Comparison of ENCODE assay signal across 1 cellular context in genomic region chr2:21013043-21013816, GRCh38.
A peak's percentile ranks its signal among the peaks of the same experiment; 100 is the strongest.
TF ChIP-seq lines count a peak whose summit lies in the region.

No MANE protein-coding gene starts in this region.

TF ChIP-seq in HepG2, 621 proteins besides CTCF, POLR2A, EP300 and RAD21 (continued from another document):
- TF ChIP-seq, protein P1, sequence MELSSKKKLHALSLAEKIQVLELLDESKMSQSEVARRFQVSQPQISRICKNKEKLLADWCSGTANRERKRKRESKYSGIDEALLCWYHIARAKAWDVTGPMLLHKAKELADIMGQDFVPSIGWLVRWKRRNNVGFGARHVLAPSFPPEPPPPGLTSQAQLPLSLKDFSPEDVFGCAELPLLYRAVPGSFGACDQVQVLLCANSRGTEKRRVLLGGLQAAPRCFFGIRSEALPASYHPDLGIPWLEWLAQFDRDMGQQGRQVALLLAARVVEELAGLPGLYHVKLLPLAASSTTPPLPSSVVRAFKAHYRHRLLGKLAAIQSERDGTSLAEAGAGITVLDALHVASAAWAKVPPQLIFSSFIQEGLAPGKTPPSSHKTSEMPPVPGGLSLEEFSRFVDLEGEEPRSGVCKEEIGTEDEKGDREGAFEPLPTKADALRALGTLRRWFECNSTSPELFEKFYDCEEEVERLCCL (CRISPR knock-in tag; IDR thresholded peaks at IDR 0.05; ENCODE audit: borderline replicate concordance), result 0 out of 2 replicates have a peak, but pooled peaks have one; percentile 46
- TF ChIP-seq ZNF724P (CRISPR knock-in tag; IDR thresholded peaks at IDR 0.05; ENCODE audit: borderline replicate concordance) (0 out of 2 replicates have a peak, but pooled peaks have one; percentile 28), ATRX (CRISPR knock-in tag; IDR thresholded peaks at IDR 0.05; ENCODE audit: borderline replicate concordance) (no peak), NR2F2 (IDR thresholded peaks at IDR 0.05; ENCODE audit: borderline replicate concordance, low read depth) (peak; percentile 15; the same call in 1 of the 2 replicates), SP4 (CRISPR knock-in tag; IDR thresholded peaks at IDR 0.05) (peak; percentile 47; the same call in 1 of the 2 replicates), KLF13 (CRISPR knock-in tag; IDR thresholded peaks at IDR 0.05) (no peak), ZNF75D (CRISPR knock-in tag; IDR thresholded peaks at IDR 0.05; ENCODE audit: borderline replicate concordance) (no peak), PLRG1 (conservative IDR thresholded peaks at IDR 0.05) (no peak), TOPORS (CRISPR knock-in tag; IDR thresholded peaks at IDR 0.05) (peak; percentile 7; the same call in 1 of the 2 replicates), ZNF777 (CRISPR knock-in tag; IDR thresholded peaks at IDR 0.05) (peak; percentile 50; the same call in 1 of the 2 replicates), GZF1 (CRISPR knock-in tag; IDR thresholded peaks at IDR 0.05) (no peak), ZSCAN5A (CRISPR knock-in tag; IDR thresholded peaks at IDR 0.05; ENCODE audit: borderline replicate concordance) (0 out of 2 replicates have a peak, but pooled peaks have one; percentile 22), MTA1 (CRISPR knock-in tag; IDR thresholded peaks at IDR 0.05; ENCODE audit: borderline replicate concordance) (no peak), ZNF740 (CRISPR knock-in tag; IDR thresholded peaks at IDR 0.05) (0 out of 2 replicates have a peak, but pooled peaks have one; percentile 33), YEATS4 (CRISPR knock-in tag; IDR thresholded peaks at IDR 0.05; ENCODE audit: borderline replicate concordance) (peak; percentile 46; the same call in 1 of the 2 replicates), RFXAP (CRISPR knock-in tag; IDR thresholded peaks at IDR 0.05; ENCODE audit: borderline replicate concordance) (0 out of 2 replicates have a peak, but pooled peaks have one; percentile 42), ELF3 (CRISPR knock-in tag; IDR thresholded peaks at IDR 0.05) (no peak), ZNF646 (CRISPR knock-in tag; IDR thresholded peaks at IDR 0.05) (no peak), REPIN1 (CRISPR knock-in tag; IDR thresholded peaks at IDR 0.05; ENCODE audit: borderline replicate concordance, low read depth) (0 out of 2 replicates have a peak, but pooled peaks have one; percentile 10), RBM22 (optimal IDR thresholded peaks at IDR 0.05; ENCODE audit: low read length) (peak; percentile 100), ZNF253 (CRISPR knock-in tag; IDR thresholded peaks at IDR 0.05; ENCODE audit: borderline replicate concordance) (peak; percentile 62; the same call in 1 of the 2 replicates), ZNF674 (CRISPR knock-in tag; IDR thresholded peaks at IDR 0.05; ENCODE audit: low read depth) (0 out of 2 replicates have a peak, but pooled peaks have one; percentile 19)
- TF ChIP-seq, protein P2, sequence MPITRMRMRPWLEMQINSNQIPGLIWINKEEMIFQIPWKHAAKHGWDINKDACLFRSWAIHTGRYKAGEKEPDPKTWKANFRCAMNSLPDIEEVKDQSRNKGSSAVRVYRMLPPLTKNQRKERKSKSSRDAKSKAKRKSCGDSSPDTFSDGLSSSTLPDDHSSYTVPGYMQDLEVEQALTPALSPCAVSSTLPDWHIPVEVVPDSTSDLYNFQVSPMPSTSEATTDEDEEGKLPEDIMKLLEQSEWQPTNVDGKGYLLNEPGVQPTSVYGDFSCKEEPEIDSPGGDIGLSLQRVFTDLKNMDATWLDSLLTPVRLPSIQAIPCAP (CRISPR knock-in tag; IDR thresholded peaks at IDR 0.05; ENCODE audit: low read depth), result no peak
- TF ChIP-seq, protein P3, sequence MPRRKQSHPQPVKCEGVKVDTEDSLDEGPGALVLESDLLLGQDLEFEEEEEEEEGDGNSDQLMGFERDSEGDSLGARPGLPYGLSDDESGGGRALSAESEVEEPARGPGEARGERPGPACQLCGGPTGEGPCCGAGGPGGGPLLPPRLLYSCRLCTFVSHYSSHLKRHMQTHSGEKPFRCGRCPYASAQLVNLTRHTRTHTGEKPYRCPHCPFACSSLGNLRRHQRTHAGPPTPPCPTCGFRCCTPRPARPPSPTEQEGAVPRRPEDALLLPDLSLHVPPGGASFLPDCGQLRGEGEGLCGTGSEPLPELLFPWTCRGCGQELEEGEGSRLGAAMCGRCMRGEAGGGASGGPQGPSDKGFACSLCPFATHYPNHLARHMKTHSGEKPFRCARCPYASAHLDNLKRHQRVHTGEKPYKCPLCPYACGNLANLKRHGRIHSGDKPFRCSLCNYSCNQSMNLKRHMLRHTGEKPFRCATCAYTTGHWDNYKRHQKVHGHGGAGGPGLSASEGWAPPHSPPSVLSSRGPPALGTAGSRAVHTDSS (CRISPR knock-in tag; conservative IDR thresholded peaks at IDR 0.05), result no peak
- TF ChIP-seq, protein P4, sequence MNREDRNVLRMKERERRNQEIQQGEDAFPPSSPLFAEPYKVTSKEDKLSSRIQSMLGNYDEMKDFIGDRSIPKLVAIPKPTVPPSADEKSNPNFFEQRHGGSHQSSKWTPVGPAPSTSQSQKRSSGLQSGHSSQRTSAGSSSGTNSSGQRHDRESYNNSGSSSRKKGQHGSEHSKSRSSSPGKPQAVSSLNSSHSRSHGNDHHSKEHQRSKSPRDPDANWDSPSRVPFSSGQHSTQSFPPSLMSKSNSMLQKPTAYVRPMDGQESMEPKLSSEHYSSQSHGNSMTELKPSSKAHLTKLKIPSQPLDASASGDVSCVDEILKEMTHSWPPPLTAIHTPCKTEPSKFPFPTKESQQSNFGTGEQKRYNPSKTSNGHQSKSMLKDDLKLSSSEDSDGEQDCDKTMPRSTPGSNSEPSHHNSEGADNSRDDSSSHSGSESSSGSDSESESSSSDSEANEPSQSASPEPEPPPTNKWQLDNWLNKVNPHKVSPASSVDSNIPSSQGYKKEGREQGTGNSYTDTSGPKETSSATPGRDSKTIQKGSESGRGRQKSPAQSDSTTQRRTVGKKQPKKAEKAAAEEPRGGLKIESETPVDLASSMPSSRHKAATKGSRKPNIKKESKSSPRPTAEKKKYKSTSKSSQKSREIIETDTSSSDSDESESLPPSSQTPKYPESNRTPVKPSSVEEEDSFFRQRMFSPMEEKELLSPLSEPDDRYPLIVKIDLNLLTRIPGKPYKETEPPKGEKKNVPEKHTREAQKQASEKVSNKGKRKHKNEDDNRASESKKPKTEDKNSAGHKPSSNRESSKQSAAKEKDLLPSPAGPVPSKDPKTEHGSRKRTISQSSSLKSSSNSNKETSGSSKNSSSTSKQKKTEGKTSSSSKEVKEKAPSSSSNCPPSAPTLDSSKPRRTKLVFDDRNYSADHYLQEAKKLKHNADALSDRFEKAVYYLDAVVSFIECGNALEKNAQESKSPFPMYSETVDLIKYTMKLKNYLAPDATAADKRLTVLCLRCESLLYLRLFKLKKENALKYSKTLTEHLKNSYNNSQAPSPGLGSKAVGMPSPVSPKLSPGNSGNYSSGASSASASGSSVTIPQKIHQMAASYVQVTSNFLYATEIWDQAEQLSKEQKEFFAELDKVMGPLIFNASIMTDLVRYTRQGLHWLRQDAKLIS (CRISPR knock-in tag; IDR thresholded peaks at IDR 0.05), result peak; percentile 82
- TF ChIP-seq, protein P5, sequence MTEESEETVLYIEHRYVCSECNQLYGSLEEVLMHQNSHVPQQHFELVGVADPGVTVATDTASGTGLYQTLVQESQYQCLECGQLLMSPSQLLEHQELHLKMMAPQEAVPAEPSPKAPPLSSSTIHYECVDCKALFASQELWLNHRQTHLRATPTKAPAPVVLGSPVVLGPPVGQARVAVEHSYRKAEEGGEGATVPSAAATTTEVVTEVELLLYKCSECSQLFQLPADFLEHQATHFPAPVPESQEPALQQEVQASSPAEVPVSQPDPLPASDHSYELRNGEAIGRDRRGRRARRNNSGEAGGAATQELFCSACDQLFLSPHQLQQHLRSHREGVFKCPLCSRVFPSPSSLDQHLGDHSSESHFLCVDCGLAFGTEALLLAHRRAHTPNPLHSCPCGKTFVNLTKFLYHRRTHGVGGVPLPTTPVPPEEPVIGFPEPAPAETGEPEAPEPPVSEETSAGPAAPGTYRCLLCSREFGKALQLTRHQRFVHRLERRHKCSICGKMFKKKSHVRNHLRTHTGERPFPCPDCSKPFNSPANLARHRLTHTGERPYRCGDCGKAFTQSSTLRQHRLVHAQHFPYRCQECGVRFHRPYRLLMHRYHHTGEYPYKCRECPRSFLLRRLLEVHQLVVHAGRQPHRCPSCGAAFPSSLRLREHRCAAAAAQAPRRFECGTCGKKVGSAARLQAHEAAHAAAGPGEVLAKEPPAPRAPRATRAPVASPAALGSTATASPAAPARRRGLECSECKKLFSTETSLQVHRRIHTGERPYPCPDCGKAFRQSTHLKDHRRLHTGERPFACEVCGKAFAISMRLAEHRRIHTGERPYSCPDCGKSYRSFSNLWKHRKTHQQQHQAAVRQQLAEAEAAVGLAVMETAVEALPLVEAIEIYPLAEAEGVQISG (CRISPR knock-in tag; IDR thresholded peaks at IDR 0.05), result peak; percentile 37; the same call in 1 of the 2 replicates
